Comparison of ENCODE assay signal across 1 cellular context in genomic region chr18:23503967-23504352, GRCh38.
TF ChIP-seq lines count a peak whose summit lies in the region.

No MANE protein-coding gene starts in this region.

TF ChIP-seq in HepG2, 621 proteins besides CTCF, POLR2A, EP300 and RAD21:
- TF ChIP-seq JDP2 (CRISPR knock-in tag; IDR thresholded peaks at IDR 0.05; ENCODE audit: borderline replicate concordance) (no peak), ZNF639 (CRISPR knock-in tag; conservative IDR thresholded peaks at IDR 0.05) (no peak), NFYC (CRISPR knock-in tag; IDR thresholded peaks at IDR 0.05) (no peak), KDM5A (IDR thresholded peaks at IDR 0.05; ENCODE audit: borderline replicate concordance, low read length) (peak; percentile 31; the same call in 1 of the 2 replicates), HMGXB4 (CRISPR knock-in tag; IDR thresholded peaks at IDR 0.05; ENCODE audit: borderline replicate concordance in 1 of 2, low read depth in 1 of 2) (no peak), GLI4 (CRISPR knock-in tag; IDR thresholded peaks at IDR 0.05; ENCODE audit: borderline replicate concordance) (0 out of 2 replicates have a peak, but pooled peaks have one; percentile 5), ZMYM4 (CRISPR knock-in tag; IDR thresholded peaks at IDR 0.05) (no peak), SRSF1 (optimal IDR thresholded peaks at IDR 0.05; ENCODE audit: low read depth, low read length) (no peak), SSRP1 (CRISPR knock-in tag; IDR thresholded peaks at IDR 0.05) (no peak), YY1 (IDR thresholded peaks at IDR 0.05; ENCODE audit: insufficient read depth, insufficient replicate concordance, low read depth, low read length) (no peak), SIX1 (CRISPR knock-in tag; IDR thresholded peaks at IDR 0.05; ENCODE audit: borderline replicate concordance) (no peak)
